ENCODE assay signal across 29 cellular contexts in genomic region chr15:64166104-64166890, GRCh38. TPM values are rescaled to one million over a fixed set of nuclear protein-coding genes. Genes with fewer than 3 reads are reported as not detected.
DNase-seq lines count a peak whose midpoint lies in the region; ATAC-seq and TF ChIP-seq lines count a peak whose summit lies in the region.
"Had no signal": no experiment of that assay in that cellular context is flagged by ENCODE, and none has a peak within 500 bp of the region (broad histone marks: within the 10 kb centered on the region; RNA-seq: fewer than 3 reads in every experiment).

No MANE protein-coding gene starts in this region.

- H3K36me3 ChIP-seq in GM23338 (ENCODE audit: insufficient read depth) = no peaks in the 10 kb centered on the region
- H3K36me3 ChIP-seq in naive thymus-derived CD4-positive, alpha-beta T cell (ENCODE audit: control insufficient read depth in 2 of 3, insufficient read depth in 3 of 3, low read length in 3 of 3) = peaks cover 0 to 15% (median 0%) of the 10 kb centered on the region in 3 experiments

- POLR2A ChIA-PET in activated CD4-positive, alpha-beta memory T cell treated with anti-CD3 and anti-CD28 coated beads, Interleukin-2, amount 10 ng/mL, durations not matched to agents 7 days and 5 days (lab: Charles Lee) = no interaction called here
- POLR2A ChIA-PET in naive thymus-derived CD4-positive, alpha-beta T cell (lab: Charles Lee) = no interaction called here

- H2AFZ ChIP-seq in GM23338 = no peak overlapping the region

- no peaks in the 10 kb centered on the region for H3K9me3 ChIP-seq in naive thymus-derived CD4-positive, alpha-beta T cell (ENCODE audit: control insufficient read depth in 2 of 3, low read length in 3 of 3)
- H3K9me3 ChIP-seq: BLaER1, esophagus muscularis mucosa, lower lobe of right lung, pancreas, SJSA1, tibial artery had no signal

- no peak for DNase-seq in T-helper 1 cell
- DNase-seq in GM23338 (ENCODE audit: low spot score) = peak; percentile 12
- no peak for DNase-seq in activated CD4-positive, alpha-beta memory T cell treated with anti-CD3 and anti-CD28 coated beads, Interleukin-2, amount 10 ng/mL, durations not matched to agents 7 days and 5 days
- no peak for DNase-seq in naive thymus-derived CD4-positive, alpha-beta T cell
- DNase-seq in mesenteric fat pad (ENCODE audit: low spot score) = no peak
- DNase-seq in HT-29 (ENCODE audit: low spot score) = no peak
- no peak for DNase-seq in DMS79 treated with DMSO at 0.1 percent for 48 hours (lab: John Stamatoyannopoulos, UW)
- DNase-seq: activated CD8-positive, alpha-beta memory T cell treated with anti-CD3 and anti-CD28 coated beads, Interleukin-2, amount 10 ng/mL, durations not matched to agents 7 days and 5 days; activated naive CD8-positive, alpha-beta T cell treated with anti-CD3 and anti-CD28 coated beads for 36 hours; aorta; COR-L47; cortex of kidney; GDM1; kidney glomerular epithelial cell; lower lobe of right lung; NCI-H1105; NCI-H1930; pancreas; retina; RPMI8226; stimulated activated CD4-positive, alpha-beta T cell treated with anti-CD3 and anti-CD28 coated beads, Interleukin-1b, Interleukin-23, amount 100 ng/mL, for 48 hours; stimulated activated CD8-positive, alpha-beta memory T cell treated with anti-CD3 and anti-CD28 coated beads, Interleukin-4, amount 100 ng/mL, for 48 hours; tibial artery had no signal

- no peaks in the 10 kb centered on the region for H3K27me3 ChIP-seq in GM23338 (ENCODE audit: insufficient read depth)
- no peaks in the 10 kb centered on the region for H3K27me3 ChIP-seq in naive thymus-derived CD4-positive, alpha-beta T cell (ENCODE audit: control insufficient read depth in 2 of 2, insufficient read depth in 2 of 2, low read length in 2 of 2)
- H3K27me3 ChIP-seq: BLaER1, esophagus muscularis mucosa, pancreas, SJSA1, tibial artery had no signal

- peaks cover 29% of the 10 kb centered on the region for H3K4me1 Mint-ChIP-seq in T-helper 1 cell treated with Interleukin-12 subunit alpha and Interleukin-12 subunit beta and Interleukin-4 antibody, amounts not matched to agents 30 μg/mL and 1 μg/mL, for 36 hours (ENCODE audit: low read depth)
- H3K4me1 Mint-ChIP-seq in GM23338 = peaks cover 24% of the 10 kb centered on the region
- H3K4me1 Mint-ChIP-seq in activated CD4-positive, alpha-beta memory T cell treated with anti-CD3 and anti-CD28 coated beads, Interleukin-2, amount 10 ng/mL, durations not matched to agents 7 days and 5 days = peaks cover 37% of the 10 kb centered on the region
- H3K4me1 Mint-ChIP-seq in naive thymus-derived CD4-positive, alpha-beta T cell = peaks cover 11 to 32% (median 24%) of the 10 kb centered on the region in 7 donors

- TF ChIP-seq CTCF in GM23338 (conservative IDR thresholded peaks at IDR 0.05; ENCODE audit: low read depth in 2 of 2) = no peak

- H3K4me3 ChIP-seq in GM23338 = no peak overlapping the region
- no peak overlapping the region for H3K4me3 ChIP-seq in naive thymus-derived CD4-positive, alpha-beta T cell (ENCODE audit: low read length)
- H3K4me3 ChIP-seq: BLaER1, esophagus muscularis mucosa, lower lobe of right lung, pancreas, SJSA1, smooth muscle cell, tibial artery had no signal

- no peaks in the 10 kb centered on the region for H3K9me2 ChIP-seq in GM23338 (ENCODE audit: insufficient read depth)

- H3K4me1 ChIP-seq in GM23338 (ENCODE audit: insufficient read depth) = peaks cover 25% of the 10 kb centered on the region
- H3K4me1 ChIP-seq in naive thymus-derived CD4-positive, alpha-beta T cell (ENCODE audit: control insufficient read depth in 2 of 2, insufficient read depth in 2 of 2, low read length in 2 of 2) = peaks cover 15 to 16% of the 10 kb centered on the region in 2 donors

- H3K4me3 Mint-ChIP-seq in T-helper 1 cell treated with Interleukin-12 subunit alpha and Interleukin-12 subunit beta and Interleukin-4 antibody, amounts not matched to agents 30 μg/mL and 1 μg/mL, for 36 hours = no peak overlapping the region
- H3K4me3 Mint-ChIP-seq in GM23338 = no peak overlapping the region
- H3K4me3 Mint-ChIP-seq in activated CD4-positive, alpha-beta memory T cell treated with anti-CD3 and anti-CD28 coated beads, Interleukin-2, amount 10 ng/mL, durations not matched to agents 7 days and 5 days = no peak overlapping the region
- H3K4me3 Mint-ChIP-seq in naive thymus-derived CD4-positive, alpha-beta T cell = no peak overlapping the region
- H3K4me3 Mint-ChIP-seq: activated CD8-positive, alpha-beta memory T cell treated with anti-CD3 and anti-CD28 coated beads, Interleukin-2, amount 10 ng/mL, durations not matched to agents 7 days and 5 days; activated naive CD8-positive, alpha-beta T cell treated with anti-CD3 and anti-CD28 coated beads for 36 hours; neural crest cell had no signal

- no peak overlapping the region for H3K27ac ChIP-seq in GM23338 (ENCODE audit: low read depth)
- H3K27ac ChIP-seq in naive thymus-derived CD4-positive, alpha-beta T cell (ENCODE audit: low read depth, low read length) = no peak overlapping the region
- H3K27ac ChIP-seq: BLaER1, esophagus muscularis mucosa, lower lobe of right lung, pancreas, SJSA1, tibial artery had no signal

- H3K27ac Mint-ChIP-seq in T-helper 1 cell treated with Interleukin-12 subunit alpha and Interleukin-12 subunit beta and Interleukin-4 antibody, amounts not matched to agents 30 μg/mL and 1 μg/mL, for 36 hours = peak overlapping the region; percentile 62
- H3K27ac Mint-ChIP-seq in GM23338 = no peak overlapping the region; the same call in 1 of the 2 replicates
- H3K27ac Mint-ChIP-seq in activated CD4-positive, alpha-beta memory T cell treated with anti-CD3 and anti-CD28 coated beads, Interleukin-2, amount 10 ng/mL, durations not matched to agents 7 days and 5 days = peak overlapping the region; percentile 12
- H3K27ac Mint-ChIP-seq in naive thymus-derived CD4-positive, alpha-beta T cell = peak overlapping the region in 5 of 9 donors; percentile 7 to 49 (median 35)
- H3K27ac Mint-ChIP-seq: activated CD8-positive, alpha-beta memory T cell treated with anti-CD3 and anti-CD28 coated beads, Interleukin-2, amount 10 ng/mL, durations not matched to agents 7 days and 5 days; activated naive CD8-positive, alpha-beta T cell treated with anti-CD3 and anti-CD28 coated beads for 36 hours had no signal

- no peaks in the 10 kb centered on the region for H3K9me3 Mint-ChIP-seq in T-helper 1 cell treated with Interleukin-12 subunit alpha and Interleukin-12 subunit beta and Interleukin-4 antibody, amounts not matched to agents 30 μg/mL and 1 μg/mL, for 36 hours
- H3K9me3 Mint-ChIP-seq in GM23338 = no peaks in the 10 kb centered on the region
- H3K9me3 Mint-ChIP-seq in activated CD4-positive, alpha-beta memory T cell treated with anti-CD3 and anti-CD28 coated beads, Interleukin-2, amount 10 ng/mL, durations not matched to agents 7 days and 5 days = no peaks in the 10 kb centered on the region
- no peaks in the 10 kb centered on the region for H3K9me3 Mint-ChIP-seq in naive thymus-derived CD4-positive, alpha-beta T cell
- H3K9me3 Mint-ChIP-seq: activated naive CD8-positive, alpha-beta T cell treated with anti-CD3 and anti-CD28 coated beads for 36 hours; neural crest cell had no signal

- no peak overlapping the region for H3K4me2 ChIP-seq in GM23338
- H3K4me2 ChIP-seq: BLaER1, smooth muscle cell had no signal

- H3K79me2 ChIP-seq in GM23338 (replicated peaks; ENCODE audit: insufficient read depth) = peaks cover 12% of the 10 kb centered on the region

- intact Hi-C loops in naive thymus-derived CD4-positive, alpha-beta T cell (cut with micrococcal nuclease) = loop anchor here in 1 of 2 donors (10.0 kb wide), 1 partner anchor 969 kb away; the partner anchor contains the start of gene PDCD7

- 0 out of 2 replicates have a peak, but pooled peaks cover 7% of the 10 kb centered on the region for H4K20me1 ChIP-seq in GM23338 (replicated peaks; ENCODE audit: insufficient read depth)

- no peak for ATAC-seq in GM23338
- no peak for ATAC-seq in naive thymus-derived CD4-positive, alpha-beta T cell
- ATAC-seq: activated CD8-positive, alpha-beta memory T cell treated with anti-CD3 and anti-CD28 coated beads, Interleukin-2, amount 10 ng/mL, durations not matched to agents 7 days and 5 days; lower lobe of right lung; pancreas had no signal

- peaks cover 14% of the 10 kb centered on the region; the same call in 1 of the 2 replicates for H3F3A ChIP-seq in GM23338 (replicated peaks; ENCODE audit: low read depth)

- CTCF ChIA-PET in activated CD4-positive, alpha-beta memory T cell treated with anti-CD3 and anti-CD28 coated beads, Interleukin-2, amount 10 ng/mL, durations not matched to agents 7 days and 5 days (lab: Charles Lee) = interaction anchor here (0.8 to 1.3 kb wide), 3 partner anchors 10 to 14 kb away, joined by 3 to 4 read pairs (median 3); no protein-coding TSS in a partner anchor
- CTCF ChIA-PET in naive thymus-derived CD4-positive, alpha-beta T cell (lab: Charles Lee) = no interaction called here

- peaks cover 18% of the 10 kb centered on the region for H3K36me3 Mint-ChIP-seq in T-helper 1 cell treated with Interleukin-12 subunit alpha and Interleukin-12 subunit beta and Interleukin-4 antibody, amounts not matched to agents 30 μg/mL and 1 μg/mL, for 36 hours (ENCODE audit: low read depth)
- H3K36me3 Mint-ChIP-seq in GM23338 (ENCODE audit: low read depth) = peaks cover 12% of the 10 kb centered on the region
- peaks cover 17% of the 10 kb centered on the region for H3K36me3 Mint-ChIP-seq in activated CD4-positive, alpha-beta memory T cell treated with anti-CD3 and anti-CD28 coated beads, Interleukin-2, amount 10 ng/mL, durations not matched to agents 7 days and 5 days (ENCODE audit: low read depth)
- H3K36me3 Mint-ChIP-seq in naive thymus-derived CD4-positive, alpha-beta T cell = peaks cover 0 to 15% (median 11%) of the 10 kb centered on the region in 5 donors

- no peaks in the 10 kb centered on the region for H3K27me3 Mint-ChIP-seq in T-helper 1 cell treated with Interleukin-12 subunit alpha and Interleukin-12 subunit beta and Interleukin-4 antibody, amounts not matched to agents 30 μg/mL and 1 μg/mL, for 36 hours (ENCODE audit: low read depth)
- peaks cover 6% of the 10 kb centered on the region for H3K27me3 Mint-ChIP-seq in GM23338 (ENCODE audit: insufficient read depth, low read depth, poor library complexity)
- H3K27me3 Mint-ChIP-seq in activated CD4-positive, alpha-beta memory T cell treated with anti-CD3 and anti-CD28 coated beads, Interleukin-2, amount 10 ng/mL, durations not matched to agents 7 days and 5 days = no peaks in the 10 kb centered on the region
- peaks cover 0 to 2% (median 0%) of the 10 kb centered on the region in 5 donors for H3K27me3 Mint-ChIP-seq in naive thymus-derived CD4-positive, alpha-beta T cell
- H3K27me3 Mint-ChIP-seq: activated CD8-positive, alpha-beta memory T cell treated with anti-CD3 and anti-CD28 coated beads, Interleukin-2, amount 10 ng/mL, durations not matched to agents 7 days and 5 days; activated naive CD8-positive, alpha-beta T cell treated with anti-CD3 and anti-CD28 coated beads for 36 hours had no signal

RNA-seq across cellular contexts. Expression of gene PPIB, which starts 3.5 kb away (rescaled TPM):
- 372 and 398 TPM in 2 replicates for total RNA-seq in GM23338 (2014; rRNA removed; shearing (Covaris generic))
- 870 and 887 TPM in 2 replicates for polyA plus RNA-seq in GM23338 (2016; fragmentation: Nextera tagmentation; extraction: Ambion mirVana)
- 100 to 1,000 TPM; 392 to 410 TPM for total RNA-seq in activated CD4-positive, alpha-beta memory T cell treated with anti-CD3 and anti-CD28 coated beads, Interleukin-2, amount 10 ng/mL, durations not matched to agents 7 days and 5 days
- total RNA-seq in naive thymus-derived CD4-positive, alpha-beta T cell = 100 to 1,000 TPM; 160 to 530 (median 184) TPM
- polyA plus RNA-seq in naive thymus-derived CD4-positive, alpha-beta T cell = 100 to 1,000 TPM; 476 to 557 TPM
- 470 TPM for total RNA-seq in mesenteric fat pad
- 627 and 667 TPM in 2 replicates for total RNA-seq in HT-29 (2014; rRNA removed; shearing (Covaris generic))

RNA-seq across cellular contexts. Expression of gene SNX22, which starts 14.8 kb away (rescaled TPM):
- 1.9 and 5.7 TPM in 2 replicates for total RNA-seq in GM23338 (2014; rRNA removed; shearing (Covaris generic))
- polyA plus RNA-seq in GM23338 (2016; fragmentation: Nextera tagmentation; extraction: Ambion mirVana) = 3.7 TPM in 2 replicates
- total RNA-seq in activated CD4-positive, alpha-beta memory T cell treated with anti-CD3 and anti-CD28 coated beads, Interleukin-2, amount 10 ng/mL, durations not matched to agents 7 days and 5 days = under 1 TPM; 0.55 to 0.68 TPM
- total RNA-seq in naive thymus-derived CD4-positive, alpha-beta T cell = 1 to 10 TPM in 3 of 5 experiments, under 1 TPM in 2; 0.19 to 1.6 (median 1.2) TPM
- under 1 TPM; 0.87 to 0.93 TPM for polyA plus RNA-seq in naive thymus-derived CD4-positive, alpha-beta T cell
- 0.71 TPM for total RNA-seq in mesenteric fat pad
- 0.03 and 0.18 TPM in 2 replicates for total RNA-seq in HT-29 (2014; rRNA removed; shearing (Covaris generic))
- total RNA-seq: smooth muscle cell had no signal
